Comparison of ENCODE assay signal across 9 cellular contexts in the genomic region with DNA sequence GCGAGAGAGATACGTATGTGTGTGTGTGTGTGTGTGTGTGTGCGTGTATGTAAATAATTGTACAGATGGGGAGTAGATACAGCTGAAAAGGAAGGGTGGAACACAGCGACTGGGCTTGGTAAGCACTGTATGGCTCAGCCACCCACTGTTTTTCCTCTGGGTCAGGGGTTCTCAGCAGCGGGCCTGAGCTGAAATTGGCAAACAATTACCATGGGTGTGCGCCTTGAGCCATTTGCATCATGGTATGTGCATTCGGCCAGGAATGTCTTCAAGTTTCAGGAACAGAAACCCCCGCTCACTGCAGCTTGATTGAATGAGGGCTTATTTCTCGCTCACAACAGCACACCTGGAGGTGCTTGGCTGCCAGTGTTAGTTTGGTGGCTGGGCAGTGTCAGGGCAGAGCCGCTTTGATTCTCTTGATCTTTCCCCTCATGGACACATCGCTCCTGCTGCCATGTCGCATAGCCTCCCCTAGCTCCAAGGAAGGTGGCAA.
A peak's percentile ranks its signal among the peaks of the same experiment; 100 is the strongest.
DNase-seq lines count a peak whose midpoint lies in the region; ATAC-seq and TF ChIP-seq lines count a peak whose summit lies in the region.
"Had no signal": no experiment of that assay in that cellular context is flagged by ENCODE, and none has a peak within 500 bp of the region (broad histone marks: within the 10 kb centered on the region; RNA-seq: fewer than 3 reads in every experiment).

No MANE protein-coding gene starts in this region.

- H3K4me3 Mint-ChIP-seq in activated CD8-positive, alpha-beta T cell treated with anti-CD3 and anti-CD28 coated beads for 36 hours, result no peak overlapping the region

- DNase-seq in GM19238 (ENCODE audit: insufficient read length, low spot score), result peak; percentile 78
- peak in 2 of 3 donors; percentile 78 to 79 for DNase-seq in Peyer's patch
- DNase-seq in NCI-H82 (lab: John Stamatoyannopoulos, UW), result no peak
- DNase-seq in activated CD8-positive, alpha-beta T cell treated with anti-CD3 and anti-CD28 coated beads for 36 hours, result no peak
- DNase-seq in GDM1 (lab: John Stamatoyannopoulos, UW), result no peak
- no peak for DNase-seq in cardiac septum (ENCODE audit: low spot score)
- DNase-seq: activated CD8-positive, alpha-beta memory T cell treated with anti-CD3 and anti-CD28 coated beads, Interleukin-2, amount 50 U/mL, for 4 hours had no signal

- POLR2A ChIA-PET in activated CD8-positive, alpha-beta T cell treated with anti-CD3 and anti-CD28 coated beads for 36 hours (lab: Charles Lee), result interaction anchor here (0.7 kb wide), 1 partner anchor 11 kb away, joined by 3 read pairs; no protein-coding TSS in a partner anchor

- peak; percentile 71 for ATAC-seq in HG02938 (IDR thresholded peaks at IDR 0.05; ENCODE audit: unreplicated experiment)
- no peak for ATAC-seq in activated CD8-positive, alpha-beta T cell treated with anti-CD3 and anti-CD28 coated beads for 36 hours

- H3K4me2 ChIP-seq in skeletal muscle satellite cell (ENCODE audit: low read length), result no peak overlapping the region

- H3K9me3 Mint-ChIP-seq in activated CD8-positive, alpha-beta T cell treated with anti-CD3 and anti-CD28 coated beads for 36 hours, result no peaks in the 10 kb centered on the region

- no peaks in the 10 kb centered on the region for H3K27me3 Mint-ChIP-seq in activated CD8-positive, alpha-beta T cell treated with anti-CD3 and anti-CD28 coated beads for 36 hours

- H3K27ac Mint-ChIP-seq in activated CD8-positive, alpha-beta T cell treated with anti-CD3 and anti-CD28 coated beads for 36 hours, result no peak overlapping the region

- no peaks in the 10 kb centered on the region for H3K27me3 ChIP-seq in Peyer's patch
- no peaks in the 10 kb centered on the region for H3K27me3 ChIP-seq in skeletal muscle satellite cell (ENCODE audit: control insufficient read depth, insufficient read depth, low read length)

- H3K36me3 ChIP-seq in Peyer's patch (peaks cover 0 to 12% (median 0%) of the 10 kb centered on the region in 3 donors), skeletal muscle satellite cell (ENCODE audit: insufficient read depth, low read length) (peaks cover 6% of the 10 kb centered on the region)

- H3K4me1 Mint-ChIP-seq in activated CD8-positive, alpha-beta T cell treated with anti-CD3 and anti-CD28 coated beads for 36 hours (ENCODE audit: low read depth), result no peaks in the 10 kb centered on the region

- CTCF ChIA-PET in activated CD8-positive, alpha-beta T cell treated with anti-CD3 and anti-CD28 coated beads for 36 hours (lab: Charles Lee), result no interaction called here

- H3K4me3 ChIP-seq in Peyer's patch, result peak overlapping the region in 1 of 4 donors; percentile 6
- no peak overlapping the region for H3K4me3 ChIP-seq in skeletal muscle satellite cell (ENCODE audit: low read length)

- H3K9ac ChIP-seq in skeletal muscle satellite cell (ENCODE audit: low read depth, low read length), result peak overlapping the region; percentile 60

- H3K36me3 Mint-ChIP-seq in activated CD8-positive, alpha-beta T cell treated with anti-CD3 and anti-CD28 coated beads for 36 hours (ENCODE audit: low read depth), result peaks cover 11% of the 10 kb centered on the region

- H3K9me3 ChIP-seq in Peyer's patch (no peaks in the 10 kb centered on the region), skeletal muscle satellite cell (replicated peaks; ENCODE audit: low read length) (no peaks in the 10 kb centered on the region)

- intact Hi-C loops in activated CD8-positive, alpha-beta T cell treated with anti-CD3 and anti-CD28 coated beads for 36 hours (cut with micrococcal nuclease), result no loop called here
- intact Hi-C loops in cardiac septum (cut with DNase I), result no loop called here

- peak in 1 of 6 experiments; percentile 22 for TF ChIP-seq CTCF in Peyer's patch (IDR thresholded peaks at IDR 0.05)
- TF ChIP-seq CTCF in activated CD8-positive, alpha-beta T cell treated with anti-CD3 and anti-CD28 coated beads for 36 hours (IDR thresholded peaks at IDR 0.05), result no peak

- no peak for TF ChIP-seq POLR2A in Peyer's patch (IDR thresholded peaks at IDR 0.05)

- H3K4me1 ChIP-seq in Peyer's patch (peaks cover 0 to 20% (median 1%) of the 10 kb centered on the region in 4 donors), skeletal muscle satellite cell (ENCODE audit: control insufficient read depth, insufficient read depth, low read length) (peaks cover 62% of the 10 kb centered on the region)

- peak overlapping the region in 2 of 4 donors; percentile 78 to 85 for H3K27ac ChIP-seq in Peyer's patch

Comparison
In these comparisons a context has a peak if more than half of its experiments do, and no peak if none do; other contexts are left out.
1. DNase-seq: peak in GM19238 (single experiment) and Peyer's patch (2 of 3); none in NCI-H82 (single experiment), activated CD8-positive, alpha-beta T cell treated with anti-CD3 and anti-CD28 coated beads for 36 hours (single experiment), GDM1 (single experiment) and cardiac septum (single experiment).